Comparison of ENCODE assay signal across 1 cellular context in the genomic region with DNA sequence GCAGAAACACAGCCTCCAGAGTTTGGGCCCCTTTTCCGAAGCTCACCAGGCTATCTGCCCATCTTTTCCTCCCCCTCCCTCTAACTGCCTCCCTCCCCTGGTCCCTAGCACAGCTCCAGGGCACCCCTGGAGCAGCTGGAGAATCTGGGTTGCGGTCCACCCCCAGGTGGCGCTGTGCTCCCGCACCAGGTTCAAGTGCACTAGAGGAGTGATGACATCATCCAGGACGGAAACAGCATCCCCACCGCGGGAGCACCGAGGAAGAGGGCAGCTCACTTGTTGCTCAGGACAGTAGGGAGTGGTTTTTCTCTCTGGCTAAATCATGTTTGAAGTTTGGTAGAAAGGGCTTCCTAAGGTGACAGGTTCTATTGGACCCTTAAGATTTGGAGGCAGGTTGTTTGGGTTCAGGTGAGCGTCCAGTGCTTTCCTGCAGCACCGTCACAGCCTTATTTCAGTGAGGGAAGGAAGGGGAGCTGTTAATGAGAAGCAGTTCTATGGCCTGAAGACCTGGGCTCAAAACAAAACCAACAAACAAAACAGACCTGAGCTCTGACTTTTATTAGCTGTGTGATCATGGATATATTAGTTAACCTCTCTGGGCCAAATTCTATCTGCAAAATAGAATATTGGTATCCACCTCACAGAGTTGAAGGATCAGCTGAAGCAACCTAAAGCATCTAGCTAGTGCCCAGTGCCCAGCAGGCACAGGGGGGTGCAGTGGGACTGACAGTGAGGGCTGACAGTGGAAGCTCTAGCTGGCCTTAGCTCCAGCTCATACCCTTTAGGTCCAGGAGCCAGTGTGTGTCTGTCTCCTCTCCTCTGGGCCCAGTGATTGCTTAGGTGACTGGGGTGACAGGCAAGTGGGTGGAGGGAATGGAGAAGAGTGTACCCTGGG.
TF ChIP-seq lines count a peak whose summit lies in the region.

No MANE protein-coding gene starts in this region.

TF ChIP-seq in IMR-90, 13 proteins besides CTCF, POLR2A, EP300 and RAD21 (continued from another document):
- TF ChIP-seq BHLHE40 (IDR thresholded peaks at IDR 0.05; ENCODE audit: low read depth, low read length) (no peak), MAFK (IDR thresholded peaks at IDR 0.05; ENCODE audit: low read depth, low read length) (no peak), NFE2L2 (IDR thresholded peaks at IDR 0.05; ENCODE audit: low read depth, low read length) (no peak), USF2 (IDR thresholded peaks at IDR 0.05; ENCODE audit: low read depth, low read length) (no peak), MAZ (IDR thresholded peaks at IDR 0.05; ENCODE audit: borderline replicate concordance, low read depth, low read length) (peak; percentile 48; the same call in 1 of the 2 replicates)
